8 cellular contexts compared by ENCODE assay signal in the genomic region with DNA sequence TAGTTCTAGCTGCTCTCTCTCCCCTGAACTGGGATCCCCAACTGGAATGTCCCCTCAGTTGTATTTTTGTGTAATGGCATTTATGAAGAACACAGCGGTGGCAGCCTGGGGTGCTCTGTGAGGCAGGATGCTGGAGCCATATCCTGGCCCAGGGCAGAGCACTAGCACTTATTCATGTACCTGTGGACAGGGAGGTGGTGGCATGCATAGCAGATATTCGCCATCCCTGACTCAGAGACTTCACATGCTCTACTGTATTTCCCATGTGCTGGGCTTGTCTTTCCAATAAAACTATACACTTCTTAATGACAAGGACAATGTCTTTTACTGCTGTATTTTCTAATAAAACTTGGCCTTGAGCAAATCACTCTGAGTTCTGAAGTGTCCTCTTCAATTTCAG.
"Had no signal": no experiment of that assay in that cellular context is flagged by ENCODE, and none has a peak within 500 bp of the region (broad histone marks: within the 10 kb centered on the region; RNA-seq: fewer than 3 reads in every experiment).

No MANE protein-coding gene starts in this region.

- H3K9me3 ChIP-seq: HAP-1 had no signal

- H3K27ac ChIP-seq: GM23248, HL-60 had no signal

- H3K4me1 ChIP-seq: HAP-1 had no signal

- H3K4me3 ChIP-seq: GM23248, HAP-1 had no signal

- H3K9ac ChIP-seq: GM23248 had no signal

- H2AFZ ChIP-seq: GM23248 had no signal

- DNase-seq: GM23248, GOT3, H7, HFFc6 had no signal

- ATAC-seq: HCT116, HepG2 had no signal

- H3K36me3 ChIP-seq: HAP-1 had no signal

- FAIRE-seq: HepG2 had no signal
